In genomic region chr12:24921251-24922038, GRCh38 we compare ENCODE assay signal across 15 cellular contexts. TPM values are rescaled to one million over a fixed set of nuclear protein-coding genes. Genes with fewer than 3 reads are reported as not detected.
A peak's percentile ranks its signal among the peaks of the same experiment; 100 is the strongest.
DNase-seq lines count a peak whose midpoint lies in the region; ATAC-seq and TF ChIP-seq lines count a peak whose summit lies in the region.
"Had no signal": no experiment of that assay in that cellular context is flagged by ENCODE, and none has a peak within 500 bp of the region (broad histone marks: within the 10 kb centered on the region; RNA-seq: fewer than 3 reads in every experiment).

No MANE protein-coding gene starts in this region.

- DNase-seq in activated CD4-positive, alpha-beta T cell treated with anti-CD3 and anti-CD28 coated beads, Interleukin-2, amount 10 ng/mL, durations not matched to agents 24 days and 14 days, result no peak
- no peak for DNase-seq in activated CD4-positive, alpha-beta T cell treated with anti-CD3 and anti-CD28 coated beads for 4 hours
- no peak for DNase-seq in SJSA1 (ENCODE audit: low read depth in 1 of 2, low spot score in 2 of 2)
- DNase-seq in dermis microvascular lymphatic vessel endothelial cell (ENCODE audit: low read depth in 2 of 2), result peak; percentile 87 to 90
- no peak for DNase-seq in osteocyte (ENCODE audit: extremely low spot score, unreplicated experiment)
- no peak for DNase-seq in left cardiac atrium
- DNase-seq in omental fat pad (ENCODE audit: low spot score), result no peak
- DNase-seq in effector CD8-positive, alpha-beta T cell (lab: John Stamatoyannopoulos, UW), result no peak
- DNase-seq: activated CD4-positive, alpha-beta T cell treated with anti-CD3 and anti-CD28 coated beads, Interleukin-2, amount 50 U/mL, for 1 hour; activated naive CD8-positive, alpha-beta T cell treated with anti-CD3 and anti-CD28 coated beads, Interleukin-2, amount 10 ng/mL, durations not matched to agents 7 days and 5 days; effector memory CD8-positive, alpha-beta T cell; posterior cingulate gyrus; stimulated activated CD4-positive, alpha-beta T cell treated with anti-CD3 and anti-CD28 coated beads, Interleukin-2, amount 100 ng/mL, for 24 hours had no signal

- intact Hi-C loops in activated CD4-positive, alpha-beta T cell treated with anti-CD3 and anti-CD28 coated beads, Interleukin-2, amount 10 ng/mL, durations not matched to agents 24 days and 14 days (cut with micrococcal nuclease), result loop anchor here (1.0 kb wide), 2 partner anchors 34 to 82 kb away; no protein-coding TSS in a partner anchor
- intact Hi-C loops in left cardiac atrium (cut with DNase I), result no loop called here

- H3K4me1 Mint-ChIP-seq in activated CD4-positive, alpha-beta T cell treated with anti-CD3 and anti-CD28 coated beads, Interleukin-2, amount 10 ng/mL, durations not matched to agents 24 days and 14 days, result peaks cover 36% of the 10 kb centered on the region
- peaks cover 38% of the 10 kb centered on the region for H3K4me1 Mint-ChIP-seq in osteocyte (ENCODE audit: unreplicated experiment)

- peaks cover 28% of the 10 kb centered on the region for H3K4me1 ChIP-seq in SJSA1 (replicated peaks)

- H3K9me3 ChIP-seq in SJSA1 (replicated peaks), result no peaks in the 10 kb centered on the region

- peaks cover 7% of the 10 kb centered on the region for H3K9me3 Mint-ChIP-seq in activated CD4-positive, alpha-beta T cell treated with anti-CD3 and anti-CD28 coated beads, Interleukin-2, amount 10 ng/mL, durations not matched to agents 24 days and 14 days
- no peaks in the 10 kb centered on the region for H3K9me3 Mint-ChIP-seq in osteocyte (ENCODE audit: unreplicated experiment)
- H3K9me3 Mint-ChIP-seq: effector memory CD8-positive, alpha-beta T cell had no signal

- peak overlapping the region; percentile 9; the same call in 1 of the 2 replicates for H3K27ac ChIP-seq in SJSA1

- H3K4me3 Mint-ChIP-seq in activated CD4-positive, alpha-beta T cell treated with anti-CD3 and anti-CD28 coated beads, Interleukin-2, amount 10 ng/mL, durations not matched to agents 24 days and 14 days, result peak overlapping the region; percentile 49
- no peak overlapping the region for H3K4me3 Mint-ChIP-seq in osteocyte (ENCODE audit: unreplicated experiment)
- H3K4me3 Mint-ChIP-seq: activated naive CD8-positive, alpha-beta T cell treated with anti-CD3 and anti-CD28 coated beads, Interleukin-2, amount 10 ng/mL, durations not matched to agents 7 days and 5 days; effector memory CD8-positive, alpha-beta T cell; memory B cell; stimulated activated memory B cell treated with anti-CD40 and anti-IgM and Interleukin-4, amounts not matched to agents 10 μg/mL and 1 μg/mL and 100 μg/mL, for 72 hours had no signal

- peaks cover 9% of the 10 kb centered on the region for H3K36me3 Mint-ChIP-seq in activated CD4-positive, alpha-beta T cell treated with anti-CD3 and anti-CD28 coated beads, Interleukin-2, amount 10 ng/mL, durations not matched to agents 24 days and 14 days (ENCODE audit: low read depth)
- peaks cover 2% of the 10 kb centered on the region for H3K36me3 Mint-ChIP-seq in osteocyte (ENCODE audit: unreplicated experiment)
- H3K36me3 Mint-ChIP-seq: memory B cell; stimulated activated memory B cell treated with anti-CD40 and anti-IgM and Interleukin-4, amounts not matched to agents 10 μg/mL and 1 μg/mL and 100 μg/mL, for 72 hours had no signal

- peak overlapping the region; percentile 81 for H3K27ac Mint-ChIP-seq in activated CD4-positive, alpha-beta T cell treated with anti-CD3 and anti-CD28 coated beads, Interleukin-2, amount 10 ng/mL, durations not matched to agents 24 days and 14 days
- H3K27ac Mint-ChIP-seq in osteocyte (ENCODE audit: unreplicated experiment), result peak overlapping the region; percentile 70
- H3K27ac Mint-ChIP-seq: activated naive CD8-positive, alpha-beta T cell treated with anti-CD3 and anti-CD28 coated beads, Interleukin-2, amount 10 ng/mL, durations not matched to agents 7 days and 5 days; effector memory CD8-positive, alpha-beta T cell; memory B cell; stimulated activated memory B cell treated with anti-CD40 and anti-IgM and Interleukin-4, amounts not matched to agents 10 μg/mL and 1 μg/mL and 100 μg/mL, for 72 hours had no signal

- TF ChIP-seq CTCF in osteocyte (IDR thresholded peaks at IDR 0.05) (no peak), omental fat pad (IDR thresholded peaks at IDR 0.05) (no peak)

- peaks cover 7% of the 10 kb centered on the region for H3K27me3 Mint-ChIP-seq in activated CD4-positive, alpha-beta T cell treated with anti-CD3 and anti-CD28 coated beads, Interleukin-2, amount 10 ng/mL, durations not matched to agents 24 days and 14 days
- H3K27me3 Mint-ChIP-seq in osteocyte (ENCODE audit: unreplicated experiment), result no peaks in the 10 kb centered on the region
- H3K27me3 Mint-ChIP-seq: activated naive CD8-positive, alpha-beta T cell treated with anti-CD3 and anti-CD28 coated beads, Interleukin-2, amount 10 ng/mL, durations not matched to agents 7 days and 5 days; effector memory CD8-positive, alpha-beta T cell; memory B cell; stimulated activated memory B cell treated with anti-CD40 and anti-IgM and Interleukin-4, amounts not matched to agents 10 μg/mL and 1 μg/mL and 100 μg/mL, for 72 hours had no signal

- no peaks in the 10 kb centered on the region for H3K27me3 ChIP-seq in SJSA1 (replicated peaks)

- ATAC-seq in left cardiac atrium (no peak), omental fat pad (ENCODE audit: low FRiP score) (no peak)
- ATAC-seq: stimulated activated memory B cell treated with anti-CD40 and anti-IgM and Interleukin-4, amounts not matched to agents 10 μg/mL and 1 μg/mL and 100 μg/mL, for 72 hours had no signal

- H3K36me3 ChIP-seq in SJSA1, result peaks cover 7% of the 10 kb centered on the region; the same call in 1 of the 2 replicates

- H3K4me3 ChIP-seq in SJSA1, result no peak overlapping the region

RNA-seq across cellular contexts. Expression of gene BCAT1, which starts 27.5 kb away (rescaled TPM):
- total RNA-seq in activated CD4-positive, alpha-beta T cell treated with anti-CD3 and anti-CD28 coated beads, Interleukin-2, amount 10 ng/mL, durations not matched to agents 24 days and 14 days, result 49.7 and 51.9 TPM in 2 replicates
- 102 and 107 TPM in 2 replicates for total RNA-seq in SJSA1 (2014; rRNA removed; shearing (Covaris generic))
- total RNA-seq in dermis microvascular lymphatic vessel endothelial cell (97.5 and 186 TPM in 2 replicates), osteocyte (155 and 167 TPM in 2 replicates), left cardiac atrium (10 to 100 TPM; 10.9 to 14.0 TPM), omental fat pad (10 to 100 TPM; 33.7 to 53.4 (median 44.4) TPM)

Comparison
In these comparisons a context has a peak if more than half of its experiments do, and no peak if none do; other contexts are left out.
1. DNase-seq: peak in dermis microvascular lymphatic vessel endothelial cell (2 of 2); none in activated CD4-positive, alpha-beta T cell treated with anti-CD3 and anti-CD28 coated beads, Interleukin-2, amount 10 ng/mL, durations not matched to agents 24 days and 14 days (single experiment), activated CD4-positive, alpha-beta T cell treated with anti-CD3 and anti-CD28 coated beads for 4 hours (0 of 2), SJSA1 (0 of 2), osteocyte (single experiment), left cardiac atrium (single experiment), omental fat pad (single experiment) and effector CD8-positive, alpha-beta T cell (single experiment).